ENCODE assay signal across 27 cellular contexts in the genomic region with DNA sequence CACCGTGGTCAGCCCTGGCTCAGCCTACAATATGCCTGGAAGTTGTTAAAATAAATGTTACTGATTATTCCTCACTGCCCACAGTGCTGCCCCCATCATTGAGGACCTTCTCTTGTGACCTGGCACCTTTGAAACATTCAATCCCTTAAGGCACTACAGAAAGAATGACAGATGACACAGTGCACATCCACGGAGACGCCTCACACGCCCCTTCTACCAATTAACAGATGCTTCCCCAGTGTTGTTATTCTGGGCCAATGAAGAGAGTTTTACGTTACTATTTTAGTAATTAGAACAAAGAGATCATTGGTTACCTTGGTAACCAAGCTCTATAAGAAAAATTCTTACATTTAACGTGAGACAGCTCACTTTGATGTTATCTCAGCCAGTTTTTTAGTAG.
"Had no signal": no experiment of that assay in that cellular context is flagged by ENCODE, and none has a peak within 500 bp of the region (broad histone marks: within the 10 kb centered on the region; RNA-seq: fewer than 3 reads in every experiment).

No MANE protein-coding gene starts in this region.

- DNase-seq: activated CD4-positive, alpha-beta T cell treated with anti-CD3 and anti-CD28 coated beads for 36 hours; activated CD4-positive, alpha-beta T cell treated with anti-CD3 and anti-CD28 coated beads, Interleukin-2, amount 50 U/mL, for 4 hours; activated CD4-positive, CD25-positive, alpha-beta regulatory T cell; activated naive CD4-positive, alpha-beta T cell; activated T-cell treated with anti-CD3 and anti-CD28 coated beads for 4 hours; activated T-cell treated with anti-CD3 and anti-CD28 coated beads, Interleukin-2, amount 50 U/mL, for 72 hours; anterior cingulate cortex; cortex of kidney; foreskin fibroblast; heart right ventricle; left ventricle myocardium superior; naive B cell; nephron progenitor cell; stimulated activated CD4-positive, alpha-beta T cell treated with anti-CD3 and anti-CD28 coated beads, Interleukin-1b, Interleukin-23, amount 100 ng/mL, for 48 hours; stimulated activated CD4-positive, alpha-beta T cell treated with anti-CD3 and anti-CD28 coated beads, Interleukin-4, amount 100 ng/mL, for 4 hours; stimulated activated naive CD4-positive, alpha-beta T cell; T-helper 1 cell; testis; transverse colon had no signal

- H3K4me1 ChIP-seq: testis had no signal

- H3K4me3 ChIP-seq: heart right ventricle, pancreas, right atrium auricular region, smooth muscle cell, testis, transverse colon had no signal

- H3K27ac Mint-ChIP-seq: activated CD4-positive, alpha-beta T cell treated with anti-CD3 and anti-CD28 coated beads for 36 hours; activated naive CD4-positive, alpha-beta T cell treated with anti-CD3 and anti-CD28 coated beads, Interleukin-2, amount 50 U/mL, for 72 hours; nephron progenitor cell; T-helper 2 cell treated with Interferon-gamma antibody and Interleukin-4, amounts not matched to agents 5 μg/mL and 100 μg/mL, for 36 hours had no signal

- H3K9me3 Mint-ChIP-seq: activated naive CD4-positive, alpha-beta T cell treated with anti-CD3 and anti-CD28 coated beads, Interleukin-2, amount 50 U/mL, for 72 hours; activated T-cell treated with anti-CD3 and anti-CD28 coated beads, Interleukin-2, amount 50 U/mL, for 72 hours; nephron progenitor cell; T-helper 2 cell treated with Interferon-gamma antibody and Interleukin-4, amounts not matched to agents 5 μg/mL and 100 μg/mL, for 36 hours had no signal

- H3K27ac ChIP-seq: heart right ventricle, pancreas, right atrium auricular region, testis, transverse colon had no signal

- H3K36me3 Mint-ChIP-seq: activated naive CD4-positive, alpha-beta T cell treated with anti-CD3 and anti-CD28 coated beads, Interleukin-2, amount 50 U/mL, for 72 hours had no signal

- H3K4me2 ChIP-seq: smooth muscle cell had no signal

- H3K27me3 Mint-ChIP-seq: activated CD4-positive, alpha-beta T cell treated with anti-CD3 and anti-CD28 coated beads for 36 hours; naive B cell had no signal

- H3K4me3 Mint-ChIP-seq: activated CD4-positive, alpha-beta T cell treated with anti-CD3 and anti-CD28 coated beads for 36 hours; activated T-cell treated with anti-CD3 and anti-CD28 coated beads, Interleukin-2, amount 50 U/mL, for 72 hours; naive B cell; nephron progenitor cell; T-helper 2 cell treated with Interferon-gamma antibody and Interleukin-4, amounts not matched to agents 5 μg/mL and 100 μg/mL, for 36 hours had no signal

- ATAC-seq: activated CD4-positive, alpha-beta T cell treated with anti-CD3 and anti-CD28 coated beads for 36 hours; activated naive CD4-positive, alpha-beta T cell treated with anti-CD3 and anti-CD28 coated beads, Interleukin-2, amount 50 U/mL, for 72 hours; activated T-cell treated with anti-CD3 and anti-CD28 coated beads, Interleukin-2, amount 50 U/mL, for 72 hours; esophagus mucosa; heart right ventricle; left ventricle myocardium superior; pancreas had no signal

- H3K36me3 ChIP-seq: pancreas, right atrium auricular region had no signal

- FAIRE-seq: islet of Langerhans, pancreas, urothelium cell line had no signal

- H3K27me3 ChIP-seq: heart right ventricle, pancreas, right atrium auricular region, testis, transverse colon had no signal

- H3K9me3 ChIP-seq: heart right ventricle, pancreas, right atrium auricular region, testis, transverse colon had no signal
